In genomic region chr11:577611-577894, GRCh38 we compare ENCODE assay signal across 10 cellular contexts. TPM values are rescaled to one million over a fixed set of nuclear protein-coding genes. Genes with fewer than 3 reads are reported as not detected.
DNase-seq lines count a peak whose midpoint lies in the region; ATAC-seq, FAIRE-seq and TF ChIP-seq lines count a peak whose summit lies in the region.
"Had no signal": no experiment of that assay in that cellular context is flagged by ENCODE, and none has a peak within 500 bp of the region (broad histone marks: within the 10 kb centered on the region; RNA-seq: fewer than 3 reads in every experiment).

No MANE protein-coding gene starts in this region.

- BruUV-seq in Caco-2 (replicated peaks; lab: Mats Ljungman, UMichigan) (TSS peak; percentile 58), Panc1 (replicated peaks; lab: Mats Ljungman, UMichigan) (TSS peak; percentile 79)

- peaks cover 16% of the 10 kb centered on the region for H3K4me1 Mint-ChIP-seq in Caco-2 (ENCODE audit: low read depth, unreplicated experiment)

- POLR2A ChIA-PET in Caco-2 (lab: Charles Lee), result interaction anchor here (1.2 kb wide), 2 partner anchors 9 kb away, joined by 3 to 4 read pairs; no protein-coding TSS in a partner anchor
- POLR2A ChIA-PET in Panc1 (lab: Charles Lee), result no interaction called here

- no peaks in the 10 kb centered on the region for H3K9me3 Mint-ChIP-seq in Caco-2 (ENCODE audit: unreplicated experiment)

- TF ChIP-seq CTCF in Caco-2 (IDR thresholded peaks at IDR 0.05; ENCODE audit: insufficient read depth in 1 of 2, low read depth in 1 of 2, low read length in 1 of 2, severe bottlenecking in 1 of 2, unreplicated experiment in 1 of 2) (no peak), Panc1 (IDR thresholded peaks at IDR 0.05) (no peak), pancreas (IDR thresholded peaks at IDR 0.05) (no peak)

- intact Hi-C loops in Caco-2 (cut with micrococcal nuclease; ENCODE audit: unreplicated experiment) (loop anchor here (2.0 to 5.0 kb wide), 2 partner anchors 17 to 35 kb away; partner anchors contain the start of genes LMNTD2 and RASSF7), Panc1 (cut with micrococcal nuclease; ENCODE audit: unreplicated experiment) (no loop called here), pancreas (cut with DNase I) (no loop called here)

- H3K36me3 Mint-ChIP-seq in Caco-2 (ENCODE audit: insufficient read depth, unreplicated experiment), result peaks cover 34% of the 10 kb centered on the region

- H3K4me3 ChIP-seq in Caco-2 (ENCODE audit: low read depth, low read length) (peak overlapping the region; percentile 100), Panc1 (ENCODE audit: low read depth in 2 of 2, low read length in 2 of 2) (peak overlapping the region; percentile 82 to 96), pancreas (peak overlapping the region in 3 of 4 donors; percentile 78 to 81 (median 79))

- in situ Hi-C loops in Panc1 (cut with HindIII; ENCODE audit: low pct_unique_long_range_greater_than_20kb, low sequenced_read_pairs), result no loop called here

- FAIRE-seq in pancreas (lab: Jason Lieb, UNC), result no peak

- DNase-seq in Caco-2, result no peak
- no peak for DNase-seq in Panc1 (ENCODE audit: low read depth, low spot score)
- no peak for DNase-seq in epithelial cell of prostate (ENCODE audit: low read depth, low spot score)
- DNase-seq in pancreas, result no peak
- DNase-seq in activated gamma-delta T cell treated with Interleukin-2 at 50 U/mL for 16 hours, result no peak
- DNase-seq in midbrain (lab: John Stamatoyannopoulos, UW), result no peak
- no peak for DNase-seq in dedifferentiated amniotic fluid mesenchymal stem cell (ENCODE audit: extremely low spot score)
- DNase-seq: effector CD8-positive, alpha-beta T cell; NCI-H774 had no signal

- H3K4me3 Mint-ChIP-seq in Caco-2 (ENCODE audit: unreplicated experiment), result peak overlapping the region; percentile 78

- H3K9me3 ChIP-seq in Caco-2 (no peaks in the 10 kb centered on the region), Panc1 (ENCODE audit: control insufficient read depth, insufficient read depth, low read depth, low read length) (no peaks in the 10 kb centered on the region), pancreas (no peaks in the 10 kb centered on the region)

- peak overlapping the region; percentile 63 for H3K27ac Mint-ChIP-seq in Caco-2 (ENCODE audit: unreplicated experiment)

- 21 to 28% methylated on average over 6 of the region's 6 CpGs for WGBS in pancreas, 2 donors

- no peaks in the 10 kb centered on the region for H3K27me3 Mint-ChIP-seq in Caco-2 (ENCODE audit: insufficient read depth, unreplicated experiment)

- H3K27me3 ChIP-seq in Caco-2 (replicated peaks; ENCODE audit: control insufficient read depth, insufficient read depth, low read length) (no peaks in the 10 kb centered on the region), Panc1 (ENCODE audit: control insufficient read depth, insufficient read depth, low read length) (no peaks in the 10 kb centered on the region), pancreas (no peaks in the 10 kb centered on the region)

- CTCF ChIA-PET in Caco-2 (lab: Charles Lee) (no interaction called here), Panc1 (lab: Charles Lee) (no interaction called here)

- H3K27ac ChIP-seq in Panc1 (ENCODE audit: low read length) (peak overlapping the region; percentile 95), epithelial cell of prostate (peak overlapping the region; percentile 81), pancreas (no peak overlapping the region)

- peaks cover 1% of the 10 kb centered on the region; the same call in 1 of the 2 replicates for H3K36me3 ChIP-seq in Caco-2 (ENCODE audit: control insufficient read depth, insufficient read depth, low read length)
- H3K36me3 ChIP-seq in Panc1 (ENCODE audit: control insufficient read depth, insufficient read depth, low read length), result peaks cover 8% of the 10 kb centered on the region; the same call in 1 of the 2 replicates
- H3K36me3 ChIP-seq in pancreas, result no peaks in the 10 kb centered on the region

- ATAC-seq in Panc1 (no peak), pancreas (no peak), HG02981 (IDR thresholded peaks at IDR 0.05; ENCODE audit: unreplicated experiment) (no peak)

- H3K4me1 ChIP-seq in Caco-2 (peaks cover 31% of the 10 kb centered on the region), Panc1 (ENCODE audit: control insufficient read depth, insufficient read depth, low read length) (peaks cover 35% of the 10 kb centered on the region), pancreas (peaks cover 22 to 33% (median 28%) of the 10 kb centered on the region in 3 donors)

RNA-seq across cellular contexts. Expression of gene PHRF1, which starts 1.3 kb away (rescaled TPM):
- 43.9 and 46.8 TPM in 2 replicates for total RNA-seq in Caco-2 (2022)
- total RNA-seq in Panc1 (2021; ENCODE audit: unreplicated experiment), result 90.6 TPM
- polyA plus RNA-seq in Panc1 (2012; ENCODE audit: insufficient read length), result 83.1 TPM
- 10 to 100 TPM; 11.2 to 17.2 (median 13.1) TPM for total RNA-seq in pancreas
- 10 to 100 TPM; 15.6 to 39.3 TPM for polyA plus RNA-seq in pancreas

RNA-seq across cellular contexts. Expression of gene RASSF7, which starts 16.8 kb away (rescaled TPM):
- total RNA-seq in Caco-2 (2022), result 61.1 and 65.5 TPM in 2 replicates
- 81.8 TPM for total RNA-seq in Panc1 (2021; ENCODE audit: unreplicated experiment)
- polyA plus RNA-seq in Panc1 (2012; ENCODE audit: insufficient read length), result 144 TPM
- total RNA-seq in pancreas, result 10 to 100 TPM; 17.6 to 35.7 (median 27.9) TPM
- 100 to 1,000 TPM; 171 to 253 TPM for polyA plus RNA-seq in pancreas

RNA-seq across cellular contexts. Expression of gene LMNTD2, which starts 17.0 kb away (rescaled TPM):
- total RNA-seq in Caco-2 (2022), result 11.9 and 13.8 TPM in 2 replicates
- 21.8 TPM for total RNA-seq in Panc1 (2021; ENCODE audit: unreplicated experiment)
- polyA plus RNA-seq in Panc1 (2012; ENCODE audit: insufficient read length), result 44.2 TPM
- 1 to 10 TPM; 2.7 to 6.9 (median 5.6) TPM for total RNA-seq in pancreas
- 10 to 100 TPM; 10.4 to 24.2 TPM for polyA plus RNA-seq in pancreas

RNA-seq across cellular contexts. Expression of gene IRF7, which starts 38.2 kb away (rescaled TPM):
- total RNA-seq in Caco-2 (2022), result 27.2 and 31.2 TPM in 2 replicates
- 23.9 TPM for total RNA-seq in Panc1 (2021; ENCODE audit: unreplicated experiment)
- polyA plus RNA-seq in Panc1 (2012; ENCODE audit: insufficient read length), result 24.1 TPM
- total RNA-seq in pancreas, result 10 to 100 TPM in 2 of 6 donors, 1 to 10 TPM in 4; 4.0 to 30.0 (median 9.1) TPM
- polyA plus RNA-seq in pancreas, result 10 to 100 TPM; 33.4 to 36.6 TPM

RNA-seq across cellular contexts. Expression of gene LRRC56, which starts 40.2 kb away (rescaled TPM):
- total RNA-seq in Caco-2 (2022), result 4.3 and 4.4 TPM in 2 replicates
- 9.8 TPM for total RNA-seq in Panc1 (2021; ENCODE audit: unreplicated experiment)
- 13.3 TPM for polyA plus RNA-seq in Panc1 (2012; ENCODE audit: insufficient read length)
- total RNA-seq in pancreas, result 1 to 10 TPM in 5 of 6 donors, under 1 TPM in 1; 0.98 to 2.0 (median 1.6) TPM
- 1 to 10 TPM; 5.4 to 7.3 TPM for polyA plus RNA-seq in pancreas

Comparison
In these comparisons a context has a peak if more than half of its experiments do, and no peak if none do; other contexts are left out.
1. H3K27ac ChIP-seq: peak in Panc1 (single experiment) and epithelial cell of prostate (single experiment); none in pancreas (0 of 4).
2. Peak in every context shown above with its lines, with median percentiles within 50 percentile points of each other: H3K4me3 ChIP-seq.